In genomic region chr3:50674349-50675178, GRCh38 we compare ENCODE assay signal across 8 cellular contexts. TPM values are rescaled to one million over a fixed set of nuclear protein-coding genes. Genes with fewer than 3 reads are reported as not detected.
DNase-seq lines count a peak whose midpoint lies in the region; ATAC-seq and TF ChIP-seq lines count a peak whose summit lies in the region.

Gene DOCK3, plus strand, starts transcription at chr3:50674927. Its CDS starts 337 bp downstream, at chr3:50675264.

- H3K36me3 ChIP-seq in BLaER1 (no peaks in the 10 kb centered on the region), GM23338 (ENCODE audit: insufficient read depth) (no peaks in the 10 kb centered on the region), OCI-LY1 (ENCODE audit: insufficient read depth, low read length) (no peaks in the 10 kb centered on the region), neutrophil (no peaks in the 10 kb centered on the region), thoracic aorta (no peaks in the 10 kb centered on the region)

- H3K4me3 ChIP-seq in BLaER1 (peak within 1 kb of the TSS; percentile 76), GM23338 (peak within 1 kb of the TSS; percentile 64), OCI-LY1 (ENCODE audit: low read depth, low read length, poor library complexity, severe bottlenecking) (peak within 1 kb of the TSS; percentile 54), neutrophil (ENCODE audit: low read depth in 1 of 2, low read length in 1 of 2) (peak within 1 kb of the TSS; percentile 34 to 49), thoracic aorta (peak within 1 kb of the TSS; percentile 60)

- no peak within 1 kb of the TSS for H3K27ac Mint-ChIP-seq in GM23338

- peak within 1 kb of the TSS; percentile 93 for H2AFZ ChIP-seq in GM23338
- H2AFZ ChIP-seq in OCI-LY1 (ENCODE audit: low read length) = no peak within 1 kb of the TSS

- peaks cover 4% of the 10 kb centered on the region; the same call in 1 of the 3 replicates for H3K36me3 Mint-ChIP-seq in GM23338 (ENCODE audit: low read depth)

- H3K9me3 ChIP-seq in BLaER1 (no peaks in the 10 kb centered on the region), OCI-LY1 (ENCODE audit: low read length) (no peaks in the 10 kb centered on the region), neutrophil (no peaks in the 10 kb centered on the region), thoracic aorta (no peaks in the 10 kb centered on the region)

- H3K4me1 ChIP-seq in BLaER1 = peaks cover 5% of the 10 kb centered on the region; the same call in 1 of the 2 replicates
- H3K4me1 ChIP-seq in GM23338 (ENCODE audit: insufficient read depth) = peaks cover 21% of the 10 kb centered on the region
- peaks cover 5% of the 10 kb centered on the region for H3K4me1 ChIP-seq in OCI-LY1 (ENCODE audit: insufficient read depth, low read length, severe bottlenecking)
- no peaks in the 10 kb centered on the region for H3K4me1 ChIP-seq in foreskin keratinocyte
- peaks cover 0 to 10% of the 10 kb centered on the region in 2 experiments for H3K4me1 ChIP-seq in neutrophil (ENCODE audit: control insufficient read depth in 1 of 2, insufficient read depth in 1 of 2, low read depth in 1 of 2, low read length in 1 of 2)
- H3K4me1 ChIP-seq in thoracic aorta (ENCODE audit: control insufficient read depth in 1 of 2, low read depth in 2 of 2) = peaks cover 6 to 8% of the 10 kb centered on the region in 2 donors

- ATAC-seq in GM23338 (peak; percentile 59), foreskin keratinocyte (peak; percentile 76), thoracic aorta (ENCODE audit: insufficient number of reproducible peaks, low FRiP score, low read depth) (peak; percentile 37)

- DNase-seq in GM23338 (ENCODE audit: low spot score) = peak; percentile 83
- peak; percentile 52 for DNase-seq in activated gamma-delta T cell treated with Interleukin-2 at 50 U/mL for 16 hours
- DNase-seq in foreskin keratinocyte = no peak
- no peak for DNase-seq in thoracic aorta (ENCODE audit: low spot score)
- DNase-seq in AML-193 (lab: John Stamatoyannopoulos, UW) = no peak

- H3K4me3 Mint-ChIP-seq in GM23338 = peak within 1 kb of the TSS; percentile 75

- H4K20me1 ChIP-seq in BLaER1 (peaks cover 18% of the 10 kb centered on the region), GM23338 (replicated peaks; ENCODE audit: insufficient read depth) (no peaks in the 10 kb centered on the region; the same call in 1 of the 2 replicates), OCI-LY1 (ENCODE audit: insufficient read depth, low read length) (no peaks in the 10 kb centered on the region)

- peak within 1 kb of the TSS; percentile 72 for H3K9ac ChIP-seq in BLaER1
- no peak within 1 kb of the TSS; the same call in 1 of the 2 replicates for H3K9ac ChIP-seq in OCI-LY1 (ENCODE audit: low read length)

- H3K27me3 ChIP-seq in BLaER1 (peaks cover 59% of the 10 kb centered on the region), GM23338 (ENCODE audit: insufficient read depth) (peaks cover 25% of the 10 kb centered on the region), OCI-LY1 (ENCODE audit: insufficient read depth, low read length) (no peaks in the 10 kb centered on the region), foreskin keratinocyte (peaks cover 96% of the 10 kb centered on the region), neutrophil (peaks cover 96% of the 10 kb centered on the region), thoracic aorta (replicated peaks; ENCODE audit: insufficient read depth) (no peaks in the 10 kb centered on the region)

- TF ChIP-seq CTCF in GM23338 (conservative IDR thresholded peaks at IDR 0.05; ENCODE audit: low read depth in 2 of 2) (0 out of 4 replicates have a peak, but pooled peaks of 1 of the 2 experiments have one; percentile 0), OCI-LY1 (IDR thresholded peaks at IDR 0.05; ENCODE audit: low read length) (no peak), foreskin keratinocyte (conservative IDR thresholded peaks at IDR 0.05) (no peak), neutrophil (IDR thresholded peaks at IDR 0.05) (no peak), thoracic aorta (IDR thresholded peaks at IDR 0.05) (no peak)

- H3K4me1 Mint-ChIP-seq in GM23338 = peaks cover 16% of the 10 kb centered on the region

- H3K4me2 ChIP-seq in BLaER1 (peak within 1 kb of the TSS; percentile 96), GM23338 (peak within 1 kb of the TSS; percentile 87), OCI-LY1 (ENCODE audit: low read length) (peak within 1 kb of the TSS; percentile 61)

- peaks cover 33% of the 10 kb centered on the region for H3K79me2 ChIP-seq in GM23338 (replicated peaks; ENCODE audit: insufficient read depth)
- no peaks in the 10 kb centered on the region for H3K79me2 ChIP-seq in OCI-LY1 (ENCODE audit: insufficient read depth, low read length)

- H3K9me2 ChIP-seq in GM23338 (ENCODE audit: insufficient read depth) = no peaks in the 10 kb centered on the region
- no peaks in the 10 kb centered on the region for H3K9me2 ChIP-seq in OCI-LY1 (ENCODE audit: low read depth, low read length)

- H3F3A ChIP-seq in GM23338 (replicated peaks; ENCODE audit: low read depth) (no peaks in the 10 kb centered on the region; the same call in 1 of the 2 replicates), OCI-LY1 (ENCODE audit: insufficient read depth, low read length) (no peaks in the 10 kb centered on the region)

- H3K27ac ChIP-seq in BLaER1 (no peak within 1 kb of the TSS), GM23338 (ENCODE audit: low read depth) (no peak within 1 kb of the TSS), OCI-LY1 (ENCODE audit: low read depth, low read length, poor library complexity, severe bottlenecking) (no peak within 1 kb of the TSS), foreskin keratinocyte (no peak within 1 kb of the TSS), neutrophil (no peak within 1 kb of the TSS), thoracic aorta (no peak within 1 kb of the TSS)

- peaks cover 24% of the 10 kb centered on the region for H3K27me3 Mint-ChIP-seq in GM23338 (ENCODE audit: insufficient read depth, low read depth, poor library complexity)

- no peaks in the 10 kb centered on the region; the same call in 2 of the 3 replicates for H3K9me3 Mint-ChIP-seq in GM23338

TF ChIP-seq in GM23338, 12 proteins besides CTCF, POLR2A, EP300 and RAD21:
- TF ChIP-seq CREB1 (CRISPR knock-in tag; IDR thresholded peaks at IDR 0.05; ENCODE audit: low read depth) (no peak), POLR2AphosphoS5 (IDR thresholded peaks at IDR 0.05; ENCODE audit: low read depth) (peak; percentile 32)

RNA-seq across cellular contexts. Expression of gene DOCK3, which starts in this region (rescaled TPM):
- total RNA-seq in GM23338 (2014; rRNA removed; shearing (Covaris generic)) = 5.6 and 6.1 TPM in 2 replicates
- polyA plus RNA-seq in GM23338 (2016; fragmentation: Nextera tagmentation; extraction: Ambion mirVana) = 2.2 and 2.4 TPM in 2 replicates
- total RNA-seq in foreskin keratinocyte = 0.03 and 0.04 TPM in 2 replicates
- 0.02 TPM in 2 replicates for polyA plus RNA-seq in foreskin keratinocyte
- under 1 TPM; 0.14 to 0.71 TPM for total RNA-seq in thoracic aorta

Comparison
In these comparisons a context has a peak if more than half of its experiments do, and no peak if none do; other contexts are left out.
1. Peak in ATAC-seq in foreskin keratinocyte; RNA of the gene not detected or under 1 TPM.
2. Peak in ATAC-seq and H3K4me3 ChIP-seq in thoracic aorta; RNA of the gene not detected or under 1 TPM.
3. DNase-seq: peak in GM23338 (single experiment) and activated gamma-delta T cell treated with Interleukin-2 at 50 U/mL for 16 hours (single experiment); none in foreskin keratinocyte (0 of 2), thoracic aorta (single experiment) and AML-193 (0 of 2).
4. Peak in every context shown above with its lines, with median percentiles within 50 percentile points of each other: H3K4me2 ChIP-seq, H3K4me3 ChIP-seq and ATAC-seq.